8 cellular contexts compared by ENCODE assay signal in genomic region chr3:40524222-40524570, GRCh38. TPM values are rescaled to one million over a fixed set of nuclear protein-coding genes. Genes with fewer than 3 reads are reported as not detected.
DNase-seq lines count a peak whose midpoint lies in the region; ATAC-seq, FAIRE-seq and TF ChIP-seq lines count a peak whose summit lies in the region.

No MANE protein-coding gene starts in this region.

- H3K27ac ChIP-seq in kidney (ENCODE audit: low read depth in 2 of 2, low read length in 2 of 2), result peak overlapping the region; percentile 84 to 92
- peak overlapping the region; percentile 86 for H3K27ac ChIP-seq in suprapubic skin

- peaks cover 32% of the 10 kb centered on the region for H3K4me1 Mint-ChIP-seq in activated naive CD8-positive, alpha-beta T cell treated with anti-CD3 and anti-CD28 coated beads, Interleukin-2, amount 10 ng/mL, durations not matched to agents 7 days and 5 days

- H3K27me3 Mint-ChIP-seq in activated naive CD8-positive, alpha-beta T cell treated with anti-CD3 and anti-CD28 coated beads, Interleukin-2, amount 10 ng/mL, durations not matched to agents 7 days and 5 days, result no peaks in the 10 kb centered on the region

- TF ChIP-seq POLR2A in suprapubic skin (IDR thresholded peaks at IDR 0.05), result no peak

- WGBS in suprapubic skin, result 24% methylated on average over 5 of the region's 5 CpGs

- H3K4me1 ChIP-seq in kidney (ENCODE audit: control insufficient read depth in 1 of 2, insufficient read depth in 1 of 2, low read depth in 1 of 2, low read length in 2 of 2) (peaks cover 0 to 11% of the 10 kb centered on the region in 2 donors), suprapubic skin (peaks cover 18% of the 10 kb centered on the region)

- TF ChIP-seq EP300 in suprapubic skin (IDR thresholded peaks at IDR 0.05), result no peak

- peaks cover 24% of the 10 kb centered on the region for H3K36me3 Mint-ChIP-seq in activated naive CD8-positive, alpha-beta T cell treated with anti-CD3 and anti-CD28 coated beads, Interleukin-2, amount 10 ng/mL, durations not matched to agents 7 days and 5 days

- peak overlapping the region; percentile 92 for H3K4me3 Mint-ChIP-seq in activated naive CD8-positive, alpha-beta T cell treated with anti-CD3 and anti-CD28 coated beads, Interleukin-2, amount 10 ng/mL, durations not matched to agents 7 days and 5 days

- no peak for FAIRE-seq in kidney (lab: Jason Lieb, UNC)

- H3K36me3 ChIP-seq in kidney (ENCODE audit: control insufficient read depth in 1 of 2, insufficient read depth in 2 of 2, low read length in 2 of 2) (peaks cover 6 to 13% of the 10 kb centered on the region in 2 donors), suprapubic skin (peaks cover 20% of the 10 kb centered on the region)

- no peak for DNase-seq in GM12864 (ENCODE audit: low read depth)
- no peak for DNase-seq in activated naive CD8-positive, alpha-beta T cell treated with anti-CD3 and anti-CD28 coated beads, Interleukin-2, amount 10 ng/mL, durations not matched to agents 7 days and 5 days
- DNase-seq in kidney, result no peak
- DNase-seq in suprapubic skin (ENCODE audit: low spot score in 2 of 2), result no peak
- no peak for DNase-seq in activated effector memory CD4-positive, alpha-beta T cell treated with Interleukin-2 at 50 U/mL for 16 hours
- no peak for DNase-seq in stimulated activated CD4-positive, alpha-beta T cell treated with anti-CD3 and anti-CD28 coated beads, Interleukin-2, amount 100 ng/mL, for 24 hours

- intact Hi-C loops in kidney (cut with DNase I), result no loop called here

- TF ChIP-seq CTCF in GM12864 (IDR thresholded peaks at IDR 0.05; ENCODE audit: low read depth, low read length, missing control alignments), result no peak
- TF ChIP-seq CTCF in kidney (IDR thresholded peaks at IDR 0.05; ENCODE audit: borderline replicate concordance, extremely low read depth, insufficient read depth), result no peak
- TF ChIP-seq CTCF in suprapubic skin (IDR thresholded peaks at IDR 0.05), result no peak

- H3K9me3 ChIP-seq in kidney (ENCODE audit: control insufficient read depth in 1 of 2, low read length in 2 of 2) (no peaks in the 10 kb centered on the region), suprapubic skin (no peaks in the 10 kb centered on the region)

- peak overlapping the region; percentile 79 for H3K27ac Mint-ChIP-seq in activated naive CD8-positive, alpha-beta T cell treated with anti-CD3 and anti-CD28 coated beads, Interleukin-2, amount 10 ng/mL, durations not matched to agents 7 days and 5 days

- POLR2A ChIA-PET in activated naive CD8-positive, alpha-beta T cell treated with anti-CD3 and anti-CD28 coated beads, Interleukin-2, amount 10 ng/mL, durations not matched to agents 7 days and 5 days (lab: Charles Lee), result interaction anchor here (0.6 to 3.9 kb wide), 10 partner anchors 18 to 1427 kb away, joined by 3 to 25 read pairs (median 8); partner anchors contain the start of genes CTNNB1, EIF1B, RPL14 and ZNF619

- peaks cover 2% of the 10 kb centered on the region for H3K9me3 Mint-ChIP-seq in activated naive CD8-positive, alpha-beta T cell treated with anti-CD3 and anti-CD28 coated beads, Interleukin-2, amount 10 ng/mL, durations not matched to agents 7 days and 5 days

- H3K27me3 ChIP-seq in suprapubic skin, result no peaks in the 10 kb centered on the region

- H3K4me3 ChIP-seq in GM12864 (ENCODE audit: low read depth, low read length) (peak overlapping the region; percentile 85), kidney (ENCODE audit: low read length in 2 of 2) (peak overlapping the region; percentile 96 to 97), suprapubic skin (peak overlapping the region; percentile 77)

- H3K9ac ChIP-seq in kidney (ENCODE audit: low read length in 2 of 2), result peak overlapping the region; percentile 95 to 96

- peak; percentile 17 for ATAC-seq in HG02973 (IDR thresholded peaks at IDR 0.05; ENCODE audit: unreplicated experiment)
- ATAC-seq in activated naive CD8-positive, alpha-beta T cell treated with anti-CD3 and anti-CD28 coated beads, Interleukin-2, amount 10 ng/mL, durations not matched to agents 7 days and 5 days (ENCODE audit: low read depth), result peak; percentile 23
- ATAC-seq in GM18907 (IDR thresholded peaks at IDR 0.05; ENCODE audit: unreplicated experiment), result no peak

RNA-seq across cellular contexts. Expression of gene ZNF621, which starts 0.6 kb away (rescaled TPM):
- 10 to 100 TPM; 26.9 to 28.3 TPM for total RNA-seq in activated naive CD8-positive, alpha-beta T cell treated with anti-CD3 and anti-CD28 coated beads, Interleukin-2, amount 10 ng/mL, durations not matched to agents 7 days and 5 days
- total RNA-seq in kidney (25.4 TPM), suprapubic skin (10 to 100 TPM in 3 of 4 donors, 1 to 10 TPM in 1; 9.5 to 29.0 (median 14.6) TPM)
- polyA plus RNA-seq in kidney (ENCODE audit: insufficient read depth, low read depth, low replicate concordance), result 6.9 TPM

RNA-seq across cellular contexts. Expression of gene ZNF620, which starts 18.4 kb away (rescaled TPM):
- 1 to 10 TPM; 4.5 to 7.2 TPM for total RNA-seq in activated naive CD8-positive, alpha-beta T cell treated with anti-CD3 and anti-CD28 coated beads, Interleukin-2, amount 10 ng/mL, durations not matched to agents 7 days and 5 days
- total RNA-seq in kidney (6.9 TPM), suprapubic skin (1 to 10 TPM in 3 of 4 donors, under 1 TPM in 1; 0.60 to 2.9 (median 1.6) TPM)
- polyA plus RNA-seq in kidney (ENCODE audit: insufficient read depth, low read depth, low replicate concordance), result 2.8 TPM

RNA-seq across cellular contexts. Expression of gene ZNF619, which starts 47.3 kb away (rescaled TPM):
- 10 to 100 TPM; 11.3 to 13.3 TPM for total RNA-seq in activated naive CD8-positive, alpha-beta T cell treated with anti-CD3 and anti-CD28 coated beads, Interleukin-2, amount 10 ng/mL, durations not matched to agents 7 days and 5 days
- total RNA-seq in kidney, result 9.0 TPM
- 1.4 TPM for polyA plus RNA-seq in kidney (ENCODE audit: insufficient read depth, low read depth, low replicate concordance)
- total RNA-seq in suprapubic skin, result 10 to 100 TPM in 1 of 4 donors, 1 to 10 TPM in 3; 4.1 to 10.4 (median 6.1) TPM
